10 cellular contexts compared by ENCODE assay signal in the genomic region with DNA sequence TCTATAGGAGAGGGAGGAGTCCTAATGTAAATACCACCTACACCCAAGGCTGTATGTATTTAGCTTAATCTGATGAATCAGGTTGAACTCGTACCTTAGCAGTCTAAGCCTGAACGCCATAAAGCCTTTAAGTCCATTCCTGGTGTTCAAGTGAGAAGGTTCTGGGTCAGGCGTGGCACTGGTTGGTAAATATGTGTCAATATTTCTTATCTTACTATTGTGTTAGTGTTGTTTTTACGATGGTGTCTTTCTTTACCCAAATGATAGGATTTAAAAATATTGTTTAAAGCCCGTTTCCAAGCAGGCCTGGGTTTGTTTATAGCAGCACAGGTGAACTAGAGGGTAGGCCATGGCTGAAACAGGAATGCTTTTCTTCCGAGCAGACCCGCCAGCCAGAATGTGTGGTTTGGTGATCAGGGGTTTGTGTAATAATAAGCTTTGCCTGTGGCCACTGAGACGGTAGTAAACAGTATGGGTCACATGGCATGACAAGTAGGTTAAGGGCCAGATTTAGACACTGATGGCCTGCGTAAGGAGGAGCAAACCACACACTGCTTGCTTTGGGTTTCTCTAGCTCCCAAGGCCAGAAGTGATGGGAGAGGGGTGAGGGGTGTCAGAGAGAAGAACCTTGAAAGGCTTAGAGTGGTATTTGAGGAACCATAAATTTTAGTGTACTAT. TPM values are rescaled to one million over a fixed set of nuclear protein-coding genes. Genes with fewer than 3 reads are reported as not detected.
A peak's percentile ranks its signal among the peaks of the same experiment; 100 is the strongest.
DNase-seq lines count a peak whose midpoint lies in the region; ATAC-seq, FAIRE-seq and TF ChIP-seq lines count a peak whose summit lies in the region.
"Had no signal": no experiment of that assay in that cellular context is flagged by ENCODE, and none has a peak within 500 bp of the region (broad histone marks: within the 10 kb centered on the region; RNA-seq: fewer than 3 reads in every experiment).

No MANE protein-coding gene starts in this region.

- peaks cover 8% of the 10 kb centered on the region for H3K23me2 ChIP-seq in H1 (ENCODE audit: low read depth, low read length)

- no peak overlapping the region for H3K4me3 ChIP-seq in H1 (ENCODE audit: extremely low read depth in 1 of 4, insufficient read depth in 2 of 4, low read depth in 3 of 4, low read length in 4 of 4)
- no peak overlapping the region for H3K4me3 ChIP-seq in trophoblast cell (ENCODE audit: low read depth, low read length)

- H3K27ac ChIP-seq in H1 (ENCODE audit: low read depth, low read length): no peak overlapping the region
- peak overlapping the region; percentile 57 for H3K27ac ChIP-seq in trophoblast cell (ENCODE audit: low read depth, low read length)

- no peak for TF ChIP-seq CTCF in H1 (IDR thresholded peaks at IDR 0.05; ENCODE audit: control extremely low read depth in 1 of 3, insufficient read depth in 1 of 3, low read depth in 1 of 3, low read length in 3 of 3)

- CTCF ChIA-PET in H1 (lab: Charles Lee; ENCODE audit: partially characterized antibody): interaction anchor here (0.6 to 2.2 kb wide), 5 partner anchors 9 to 73 kb away, joined by 3 to 7 read pairs (median 3); no protein-coding TSS in a partner anchor

- H3K79me1 ChIP-seq in H1 (ENCODE audit: low read depth, low read length) (peaks cover 3% of the 10 kb centered on the region; the same call in 1 of the 2 replicates), trophoblast cell (ENCODE audit: low read length) (peaks cover 14% of the 10 kb centered on the region)

- H2BK15ac ChIP-seq in H1 (ENCODE audit: low read length): no peak overlapping the region

- H2BK120ac ChIP-seq in H1 (replicated peaks; ENCODE audit: low read depth, low read length) (no peak overlapping the region), trophoblast cell (ENCODE audit: insufficient read depth, low read length, poor library complexity) (no peak overlapping the region)

- 85% methylated on average over 9 of the region's 9 CpGs; no CpG with 5 or more reads in 1 of the 2 experiments for WGBS in H1 (ENCODE audit: extremely low coverage in 1 of 2, insufficient coverage in 1 of 2, insufficient read length in 1 of 2, insufficient replicate concordance in 2 of 2, low coverage in 1 of 2, low lambda C conversion rate in 2 of 2, missing lambda C conversion rate in 1 of 2), 2 experiments
- WGBS in trophoblast cell (ENCODE audit: extremely low coverage, insufficient coverage, insufficient read length): no CpG with 5 or more reads among the region's 9 CpGs

- no peak for ATAC-seq in GM21360 (IDR thresholded peaks at IDR 0.05; ENCODE audit: unreplicated experiment)
- ATAC-seq: HCT116 had no signal

- H3K9me3 ChIP-seq in H1 (ENCODE audit: insufficient read depth in 2 of 2, low read depth in 1 of 2, low read length in 1 of 2): no peaks in the 10 kb centered on the region
- H3K9me3 ChIP-seq in trophoblast cell (ENCODE audit: insufficient read depth, low read depth, low read length): no peaks in the 10 kb centered on the region

- peaks cover 0 to 2% of the 10 kb centered on the region in 2 experiments for H4K20me1 ChIP-seq in H1 (replicated peaks in 1 of 2; ENCODE audit: control insufficient read depth in 1 of 2, insufficient read depth in 2 of 2, low read length in 2 of 2)

- H4K91ac ChIP-seq in H1 (replicated peaks; ENCODE audit: insufficient read length, low read length): no peak overlapping the region
- H4K91ac ChIP-seq in trophoblast cell (ENCODE audit: low read depth, low read length): no peak overlapping the region

- H2BK12ac ChIP-seq in H1 (ENCODE audit: low read depth, low read length) (no peak overlapping the region), trophoblast cell (ENCODE audit: low read length) (no peak overlapping the region)

- H3K79me2 ChIP-seq in H1 (ENCODE audit: control insufficient read depth in 1 of 2, insufficient read depth in 2 of 2, low read length in 2 of 2) (no peaks in the 10 kb centered on the region; a peak in 2 of 4 replicates), trophoblast cell (ENCODE audit: control insufficient read depth, insufficient read depth, low read length, poor library complexity) (peaks cover 6% of the 10 kb centered on the region)

- no peak overlapping the region; a peak in 1 of 7 replicates for H3K9ac ChIP-seq in H1 (replicated peaks in 1 of 4; ENCODE audit: extremely low read depth in 1 of 4, low read depth in 3 of 4, low read length in 3 of 4)
- no peak overlapping the region for H3K9ac ChIP-seq in trophoblast cell (ENCODE audit: low read length)

- no peak overlapping the region for H4K12ac ChIP-seq in trophoblast cell (ENCODE audit: low read depth, low read length)

- H3K4me2 ChIP-seq in H1 (ENCODE audit: insufficient read depth in 1 of 2, low read depth in 2 of 2, low read length in 2 of 2) (no peak overlapping the region), trophoblast cell (ENCODE audit: low read length) (peak overlapping the region; percentile 2)

- H2BK20ac ChIP-seq in H1 (ENCODE audit: low read length): no peak overlapping the region

- no peak for FAIRE-seq in H1 (lab: Jason Lieb, UNC)

- no peak overlapping the region for H3K56ac ChIP-seq in H1 (replicated peaks; ENCODE audit: insufficient read length, low read depth, low read length)

- TF ChIP-seq RAD21 in H1 (IDR thresholded peaks at IDR 0.05 in 1 of 2, conservative IDR thresholded peaks at IDR 0.05 in 1 of 2; ENCODE audit: low read depth in 2 of 2, low read length in 2 of 2): no peak

- H3K36me3 ChIP-seq in H1 (ENCODE audit: control insufficient read depth in 2 of 4, insufficient read depth in 4 of 4, low read length in 3 of 4) (no peaks in the 10 kb centered on the region), trophoblast cell (ENCODE audit: control insufficient read depth in 1 of 2, insufficient read depth in 2 of 2, low read length in 2 of 2) (no peaks in the 10 kb centered on the region)

- H3K27me3 ChIP-seq in H1 (replicated peaks in 1 of 4; ENCODE audit: control insufficient read depth in 3 of 4, extremely low read depth in 1 of 4, insufficient read depth in 3 of 4, low read length in 3 of 4): no peaks in the 10 kb centered on the region
- H3K27me3 ChIP-seq in trophoblast cell (ENCODE audit: insufficient read depth, low read length): no peaks in the 10 kb centered on the region

- H3K14ac ChIP-seq in H1 (ENCODE audit: insufficient read length) (no peak overlapping the region), trophoblast cell (ENCODE audit: low read length) (no peak overlapping the region)

- H3K23ac ChIP-seq in H1 (ENCODE audit: insufficient read length) (no peak overlapping the region), trophoblast cell (ENCODE audit: low read length) (no peak overlapping the region)

- DNase-seq in GF-D8 (lab: John Stamatoyannopoulos, UW): peak; percentile 37
- DNase-seq in NCI-H69 (lab: John Stamatoyannopoulos, UW): peak; percentile 32
- DNase-seq in H1 (ENCODE audit: low read depth in 1 of 2, low spot score in 2 of 2): no peak
- peak; percentile 84 to 89 for DNase-seq in trophoblast cell
- DNase-seq in NCI-H1930 (lab: John Stamatoyannopoulos, UW): no peak
- DNase-seq in NCI-H146 treated with DMSO at 0.1 percent for 48 hours (lab: John Stamatoyannopoulos, UW; ENCODE audit: unreplicated experiment): no peak
- DNase-seq in GM03348 (ENCODE audit: low spot score): no peak
- DNase-seq: activated gamma-delta T cell had no signal

- 0 out of 2 replicates have a peak overlapping the region, but pooled peaks have one; percentile 65 for H2AK5ac ChIP-seq in H1 (ENCODE audit: low read depth, low read length)
- H2AK5ac ChIP-seq in trophoblast cell (ENCODE audit: low read length): no peak overlapping the region

- no peak for TF ChIP-seq EP300 in H1 (IDR thresholded peaks at IDR 0.05; ENCODE audit: borderline replicate concordance in 1 of 2, low read depth in 2 of 2, low read length in 2 of 2)

- no peak overlapping the region for H2AFZ ChIP-seq in H1 (ENCODE audit: low read length)
- H2AFZ ChIP-seq in trophoblast cell (ENCODE audit: insufficient read depth, low read length, poor library complexity): no peak overlapping the region

- H4K8ac ChIP-seq in H1 (ENCODE audit: extremely low read depth, insufficient read depth, low read length): no peak overlapping the region
- H4K8ac ChIP-seq in trophoblast cell (ENCODE audit: low read depth, low read length): no peak overlapping the region

- H3K4me1 ChIP-seq in H1 (replicated peaks in 1 of 4; ENCODE audit: control insufficient read depth in 3 of 4, insufficient read depth in 4 of 4, low read length in 3 of 4): peaks cover 0 to 7% (median 4%) of the 10 kb centered on the region in 4 experiments; a peak in 6 of 7 replicates
- peaks cover 3 to 12% of the 10 kb centered on the region in 2 experiments for H3K4me1 ChIP-seq in trophoblast cell (ENCODE audit: control insufficient read depth in 1 of 2, insufficient read depth in 2 of 2, low read length in 2 of 2)

- H3K18ac ChIP-seq in H1 (ENCODE audit: extremely low read depth, low read length) (no peak overlapping the region), trophoblast cell (ENCODE audit: low read length) (no peak overlapping the region)

- no peak for TF ChIP-seq POLR2A in H1 (IDR thresholded peaks at IDR 0.05; ENCODE audit: control extremely low read depth in 1 of 2, low read depth in 2 of 2, low read length in 2 of 2)

- H2BK5ac ChIP-seq in H1 (ENCODE audit: low read depth, low read length): no peak overlapping the region
- no peak overlapping the region for H2BK5ac ChIP-seq in trophoblast cell (ENCODE audit: low read depth, low read length, poor library complexity)

- POLR2A ChIA-PET in H1 (lab: Charles Lee; ENCODE audit: partially characterized antibody): no interaction called here

- no peak overlapping the region for H3K4ac ChIP-seq in H1 (replicated peaks; ENCODE audit: insufficient read length, low read depth, low read length)
- no peak overlapping the region for H3K4ac ChIP-seq in trophoblast cell (ENCODE audit: low read depth, low read length)

- no peak overlapping the region for H4K5ac ChIP-seq in H1 (ENCODE audit: insufficient read length, low read depth, low read length)

RNA-seq across cellular contexts. Expression of a gene that starts 3.3 kb away (rescaled TPM):
- total RNA-seq in H1 (2021; fragmentation: NEBNext Ultra II Directional; extraction: Animal tissue kit (Norgen Biotek cat#: 25700)): 54.8 and 64.3 TPM in 2 replicates
- polyA plus RNA-seq in H1 (2011; rRNA removed): 69.9 and 147 TPM in 2 replicates
- polyA plus RNA-seq in H1 (2011; cell fraction: cytosol; rRNA removed): 40.8 TPM
- polyA plus RNA-seq in H1 (2011; cell fraction: nucleus; rRNA removed): 381 TPM
- polyA plus RNA-seq in H1 (2012, experiment 1 of 2): 65.6 to 77.5 TPM (median 73.0 TPM) in 4 replicates
- polyA plus RNA-seq in H1 (2012, experiment 2 of 2): 62.7 TPM
- polyA plus RNA-seq in H1 (2013, experiment 1 of 2): 65.9 TPM
- polyA plus RNA-seq in H1 (2013, experiment 2 of 2): 65.6 TPM
- polyA minus RNA-seq in H1 (2011; rRNA and poly(A)+ RNA removed): 42.3 and 63.6 TPM in 2 replicates
- polyA minus RNA-seq in H1 (2011; cell fraction: cytosol; rRNA and poly(A)+ RNA removed): 61.0 TPM
- polyA minus RNA-seq in H1 (2011; cell fraction: nucleus; rRNA and poly(A)+ RNA removed): 89.8 TPM
- 64.9 and 65.9 TPM in 2 replicates for polyA plus RNA-seq in trophoblast cell (2013)

RNA-seq across cellular contexts. Expression of a gene that starts 54.3 kb away (rescaled TPM):
- 101 and 102 TPM in 2 replicates for total RNA-seq in H1 (2021; fragmentation: NEBNext Ultra II Directional; extraction: Animal tissue kit (Norgen Biotek cat#: 25700))
- polyA plus RNA-seq in H1 (2011; rRNA removed): 44.2 and 51.8 TPM in 2 replicates
- polyA plus RNA-seq in H1 (2011; cell fraction: cytosol; rRNA removed): 58.1 TPM
- polyA plus RNA-seq in H1 (2011; cell fraction: nucleus; rRNA removed): 45.2 TPM
- polyA plus RNA-seq in H1 (2012, experiment 1 of 2): 58.4 to 70.9 TPM (median 63.2 TPM) in 4 replicates
- polyA plus RNA-seq in H1 (2012, experiment 2 of 2): 69.4 TPM
- 96.2 TPM for polyA plus RNA-seq in H1 (2013, experiment 1 of 2)
- 83.9 TPM for polyA plus RNA-seq in H1 (2013, experiment 2 of 2)
- polyA minus RNA-seq in H1 (2011; rRNA and poly(A)+ RNA removed): 40.6 and 44.1 TPM in 2 replicates
- polyA minus RNA-seq in H1 (2011; cell fraction: cytosol; rRNA and poly(A)+ RNA removed): 20.0 TPM
- polyA minus RNA-seq in H1 (2011; cell fraction: nucleus; rRNA and poly(A)+ RNA removed): 41.5 TPM
- 120 and 126 TPM in 2 replicates for polyA plus RNA-seq in trophoblast cell (2013)

RNA-seq across cellular contexts. Expression of a gene that starts 55.6 kb away (rescaled TPM):
- total RNA-seq in H1 (2021; fragmentation: NEBNext Ultra II Directional; extraction: Animal tissue kit (Norgen Biotek cat#: 25700)): 28.9 and 32.3 TPM in 2 replicates
- 6.7 and 10.6 TPM in 2 replicates for polyA plus RNA-seq in H1 (2011; rRNA removed)
- 6.0 TPM for polyA plus RNA-seq in H1 (2011; cell fraction: cytosol; rRNA removed)
- polyA plus RNA-seq in H1 (2011; cell fraction: nucleus; rRNA removed): 36.0 TPM
- polyA plus RNA-seq in H1 (2012, experiment 1 of 2): 10.0 to 15.3 TPM (median 14.4 TPM) in 4 replicates
- polyA plus RNA-seq in H1 (2012, experiment 2 of 2): 12.7 TPM
- 8.6 TPM for polyA plus RNA-seq in H1 (2013, experiment 1 of 2)
- 8.0 TPM for polyA plus RNA-seq in H1 (2013, experiment 2 of 2)
- polyA minus RNA-seq in H1 (2011; rRNA and poly(A)+ RNA removed): 9.0 and 13.9 TPM in 2 replicates
- 8.7 TPM for polyA minus RNA-seq in H1 (2011; cell fraction: cytosol; rRNA and poly(A)+ RNA removed)
- 19.4 TPM for polyA minus RNA-seq in H1 (2011; cell fraction: nucleus; rRNA and poly(A)+ RNA removed)
- 5.6 and 5.7 TPM in 2 replicates for polyA plus RNA-seq in trophoblast cell (2013)

RNA-seq across cellular contexts. Expression of a gene that starts 56.6 kb away (rescaled TPM):
- total RNA-seq in H1 (2021; fragmentation: NEBNext Ultra II Directional; extraction: Animal tissue kit (Norgen Biotek cat#: 25700)): 43.6 and 44.8 TPM in 2 replicates
- 60.3 and 68.1 TPM in 2 replicates for polyA plus RNA-seq in H1 (2011; rRNA removed)
- polyA plus RNA-seq in H1 (2011; cell fraction: cytosol; rRNA removed): 52.7 TPM
- 106 TPM for polyA plus RNA-seq in H1 (2011; cell fraction: nucleus; rRNA removed)
- polyA plus RNA-seq in H1 (2012, experiment 1 of 2): 41.4 to 67.2 TPM (median 56.3 TPM) in 4 replicates
- 63.3 TPM for polyA plus RNA-seq in H1 (2012, experiment 2 of 2)
- 32.9 TPM for polyA plus RNA-seq in H1 (2013, experiment 1 of 2)
- polyA plus RNA-seq in H1 (2013, experiment 2 of 2): 29.0 TPM
- polyA minus RNA-seq in H1 (2011; rRNA and poly(A)+ RNA removed): 35.2 and 45.8 TPM in 2 replicates
- 14.6 TPM for polyA minus RNA-seq in H1 (2011; cell fraction: cytosol; rRNA and poly(A)+ RNA removed)
- 18.1 TPM for polyA minus RNA-seq in H1 (2011; cell fraction: nucleus; rRNA and poly(A)+ RNA removed)
- polyA plus RNA-seq in trophoblast cell (2013): 10.4 and 11.3 TPM in 2 replicates

Comparison
In these comparisons a context has a peak if more than half of its experiments do, and no peak if none do; other contexts are left out.
1. DNase-seq: peak in GF-D8 (single experiment), NCI-H69 (single experiment) and trophoblast cell (2 of 2); none in H1 (0 of 2), NCI-H1930 (0 of 2), NCI-H146 treated with DMSO at 0.1 percent for 48 hours (single experiment) and GM03348 (single experiment).